8 cellular contexts compared by ENCODE assay signal in the genomic region with DNA sequence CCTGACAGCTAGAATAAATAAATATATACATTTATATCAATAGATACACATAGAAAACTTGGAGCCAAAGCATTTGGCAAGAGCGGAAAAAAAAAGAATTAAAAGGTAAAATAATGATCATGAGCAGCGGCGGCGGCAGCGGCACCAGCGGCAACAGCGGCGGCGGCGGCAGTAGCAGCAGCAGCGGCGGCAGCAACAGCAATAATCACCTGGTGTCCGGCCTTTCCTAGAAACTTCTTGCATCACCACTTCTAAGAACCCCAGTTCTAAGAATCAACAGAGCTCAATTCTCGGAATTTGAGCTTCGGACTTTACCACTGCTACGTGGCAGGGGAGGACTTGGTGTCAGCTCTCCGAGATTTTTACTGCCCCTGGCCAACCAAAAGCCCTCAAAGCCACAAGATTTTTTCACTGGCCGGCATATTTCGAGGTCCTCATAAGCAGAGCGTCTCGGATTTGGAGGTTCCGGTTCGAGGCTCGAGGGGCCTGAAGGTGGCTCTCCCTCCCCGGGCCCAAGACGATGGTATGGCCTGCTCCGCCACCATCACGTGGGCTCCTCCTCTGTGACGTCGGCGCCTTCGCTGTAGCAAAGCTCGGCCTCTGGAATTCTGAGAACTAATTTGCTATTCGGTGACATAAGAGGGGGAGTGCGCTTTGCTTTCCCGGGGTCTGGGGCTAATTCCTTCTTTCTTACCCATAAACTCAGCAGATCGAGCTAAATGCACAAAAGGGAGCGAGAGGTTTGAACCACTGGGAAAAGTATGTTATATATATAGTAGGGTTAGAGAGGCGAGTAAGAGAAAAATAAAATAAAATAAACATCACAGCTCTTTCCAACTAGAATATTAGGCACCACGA. TPM values are rescaled to one million over a fixed set of nuclear protein-coding genes. Genes with fewer than 3 reads are reported as not detected.
DNase-seq lines count a peak whose midpoint lies in the region; ATAC-seq and TF ChIP-seq lines count a peak whose summit lies in the region.

Gene BCL6 (minus strand): TSS at position 268 of the 858 bp plus-strand sequence. CDS start 11,775 bp downstream, outside the sequence.

- peaks cover 51% of the 10 kb centered on the region for H3K4me1 Mint-ChIP-seq in endodermal cell

- H3K27ac ChIP-seq in OCI-LY1 (ENCODE audit: low read depth, low read length, poor library complexity, severe bottlenecking), result peak within 1 kb of the TSS; percentile 93
- H3K27ac ChIP-seq in endodermal cell (ENCODE audit: low read depth, low read length), result peak within 1 kb of the TSS; percentile 100
- H3K27ac ChIP-seq in mesendoderm (ENCODE audit: low read depth, low read length), result peak within 1 kb of the TSS; percentile 56

- H3K36me3 Mint-ChIP-seq in endodermal cell (ENCODE audit: low read depth), result no peaks in the 10 kb centered on the region

- H3K27me3 ChIP-seq in OCI-LY1 (ENCODE audit: insufficient read depth, low read length), result no peaks in the 10 kb centered on the region
- peaks cover 37% of the 10 kb centered on the region for H3K27me3 ChIP-seq in endodermal cell (ENCODE audit: control insufficient read depth, insufficient read depth, low read length, poor library complexity, severe bottlenecking)
- no peaks in the 10 kb centered on the region for H3K27me3 ChIP-seq in mesendoderm (ENCODE audit: insufficient read depth, low read length, poor library complexity)

- H3K18ac ChIP-seq in mesendoderm (ENCODE audit: low read length), result peak within 1 kb of the TSS; percentile 96

- no peaks in the 10 kb centered on the region for H3K79me1 ChIP-seq in mesendoderm (ENCODE audit: low read length)

- H3K4ac ChIP-seq in mesendoderm (ENCODE audit: low read depth, low read length), result peak within 1 kb of the TSS; percentile 90

- ATAC-seq in GM21526 (IDR thresholded peaks at IDR 0.05; ENCODE audit: low FRiP score, unreplicated experiment), result peak; percentile 70

- H3K9me3 Mint-ChIP-seq in endodermal cell, result no peaks in the 10 kb centered on the region

- H3K4me3 Mint-ChIP-seq in endodermal cell, result peak within 1 kb of the TSS; percentile 77

- no peak within 1 kb of the TSS for H2AFZ ChIP-seq in OCI-LY1 (ENCODE audit: low read length)

- DNase-seq in COLO668 (lab: John Stamatoyannopoulos, UW; ENCODE audit: unreplicated experiment) (peak; percentile 82), HuH-7.5 (ENCODE audit: low spot score) (peak; percentile 71), endodermal cell (peak; percentile 94), mesendoderm (peak; percentile 99)
- DNase-seq in activated CD8-positive, alpha-beta memory T cell treated with anti-CD3 and anti-CD28 coated beads, Interleukin-2, amount 50 U/mL, for 4 hours, result peak; percentile 83
- peak; percentile 77 for DNase-seq in stimulated activated CD8-positive, alpha-beta memory T cell treated with anti-CD3 and anti-CD28 coated beads, Interleukin-12 subunit alpha, Interleukin-12 subunit beta, amount 100 ng/mL, for 4 hours (ENCODE audit: low read depth)

- H3K27ac Mint-ChIP-seq in endodermal cell, result peak within 1 kb of the TSS; percentile 100

- H3K79me2 ChIP-seq in OCI-LY1 (ENCODE audit: insufficient read depth, low read length) (peaks cover 59% of the 10 kb centered on the region), mesendoderm (ENCODE audit: control insufficient read depth, insufficient read depth, low read length) (no peaks in the 10 kb centered on the region)

- peaks cover 48% of the 10 kb centered on the region for H3K27me3 Mint-ChIP-seq in endodermal cell (ENCODE audit: insufficient read depth)

- 0% methylated on average over 20 to 37 of the region's 40 CpGs for WGBS in endodermal cell (ENCODE audit: insufficient coverage in 1 of 2, insufficient read length in 1 of 2), 2 experiments
- no CpG with 5 or more reads among the region's 40 CpGs for WGBS in mesendoderm (ENCODE audit: extremely low coverage, insufficient coverage, low lambda C conversion rate)

- no peaks in the 10 kb centered on the region for H4K20me1 ChIP-seq in OCI-LY1 (ENCODE audit: insufficient read depth, low read length)

- H3F3A ChIP-seq in OCI-LY1 (ENCODE audit: insufficient read depth, low read length), result peaks cover 20% of the 10 kb centered on the region

- H3K9me2 ChIP-seq in OCI-LY1 (ENCODE audit: low read depth, low read length), result no peaks in the 10 kb centered on the region

- H2BK120ac ChIP-seq in mesendoderm (ENCODE audit: low read depth, low read length), result peak within 1 kb of the TSS; percentile 99

- no peak within 1 kb of the TSS for H3K23ac ChIP-seq in mesendoderm (ENCODE audit: low read length)

- H3K4me2 ChIP-seq in OCI-LY1 (ENCODE audit: low read length) (peak within 1 kb of the TSS; percentile 83), mesendoderm (ENCODE audit: low read length) (peak within 1 kb of the TSS; percentile 93)

- no peak within 1 kb of the TSS for H2AK5ac ChIP-seq in mesendoderm (ENCODE audit: low read length)

- peak within 1 kb of the TSS; percentile 82 for H3K9ac ChIP-seq in OCI-LY1 (ENCODE audit: low read length)
- peak within 1 kb of the TSS; percentile 100 for H3K9ac ChIP-seq in endodermal cell (ENCODE audit: extremely low read depth, low read length, poor library complexity, severe bottlenecking)
- peak within 1 kb of the TSS; percentile 81 for H3K9ac ChIP-seq in mesendoderm (ENCODE audit: low read length)

- TF ChIP-seq CTCF in OCI-LY1 (IDR thresholded peaks at IDR 0.05; ENCODE audit: low read length) (no peak), endodermal cell (conservative IDR thresholded peaks at IDR 0.05) (no peak)

- H3K9me3 ChIP-seq in OCI-LY1 (ENCODE audit: low read length), result no peaks in the 10 kb centered on the region
- no peaks in the 10 kb centered on the region for H3K9me3 ChIP-seq in endodermal cell (ENCODE audit: control insufficient read depth, low read length)

- peak within 1 kb of the TSS; percentile 14 for H4K8ac ChIP-seq in mesendoderm (ENCODE audit: low read depth, low read length)

- H3K4me3 ChIP-seq in OCI-LY1 (ENCODE audit: low read depth, low read length, poor library complexity, severe bottlenecking) (peak within 1 kb of the TSS; percentile 77), endodermal cell (ENCODE audit: low read length) (peak within 1 kb of the TSS; percentile 86), mesendoderm (ENCODE audit: low read length) (peak within 1 kb of the TSS; percentile 73)

- peaks cover 69% of the 10 kb centered on the region for H3K4me1 ChIP-seq in OCI-LY1 (ENCODE audit: insufficient read depth, low read length, severe bottlenecking)
- no peaks in the 10 kb centered on the region for H3K4me1 ChIP-seq in endodermal cell (ENCODE audit: control insufficient read depth, insufficient read depth, low read length)
- H3K4me1 ChIP-seq in mesendoderm (ENCODE audit: control insufficient read depth, low read depth, low read length), result no peaks in the 10 kb centered on the region

- peak within 1 kb of the TSS; percentile 88 for H3K56ac ChIP-seq in mesendoderm (ENCODE audit: low read length)

- peaks cover 44% of the 10 kb centered on the region for H3K36me3 ChIP-seq in OCI-LY1 (ENCODE audit: insufficient read depth, low read length)
- no peaks in the 10 kb centered on the region for H3K36me3 ChIP-seq in endodermal cell (ENCODE audit: control insufficient read depth, insufficient read depth, low read length)
- no peaks in the 10 kb centered on the region for H3K36me3 ChIP-seq in mesendoderm (ENCODE audit: control insufficient read depth, insufficient read depth, low read length)

- H2BK5ac ChIP-seq in mesendoderm (ENCODE audit: low read length), result peak within 1 kb of the TSS; percentile 49

- H4K5ac ChIP-seq in mesendoderm (ENCODE audit: low read length), result no peak within 1 kb of the TSS

- no peak within 1 kb of the TSS for H2BK15ac ChIP-seq in mesendoderm (replicated peaks; ENCODE audit: low read depth)

RNA-seq across cellular contexts. Expression of gene BCL6, which starts in this region (rescaled TPM):
- 1 to 10 TPM; 3.8 to 3.9 TPM for total RNA-seq in endodermal cell
- 12.9 TPM for polyA plus RNA-seq in endodermal cell (2013, experiment 1 of 2)
- polyA plus RNA-seq in endodermal cell (2013, experiment 2 of 2), result 8.9 TPM
- 1.3 TPM for polyA plus RNA-seq in mesendoderm (2013, experiment 1 of 2)
- 1.4 TPM for polyA plus RNA-seq in mesendoderm (2013, experiment 2 of 2)

Comparison
In these comparisons a context has a peak if more than half of its experiments do, and no peak if none do; other contexts are left out.
1. Peak in every context shown above with its lines: DNase-seq, ATAC-seq, H3K4me3 ChIP-seq and H3K27ac ChIP-seq.